In the genomic region with DNA sequence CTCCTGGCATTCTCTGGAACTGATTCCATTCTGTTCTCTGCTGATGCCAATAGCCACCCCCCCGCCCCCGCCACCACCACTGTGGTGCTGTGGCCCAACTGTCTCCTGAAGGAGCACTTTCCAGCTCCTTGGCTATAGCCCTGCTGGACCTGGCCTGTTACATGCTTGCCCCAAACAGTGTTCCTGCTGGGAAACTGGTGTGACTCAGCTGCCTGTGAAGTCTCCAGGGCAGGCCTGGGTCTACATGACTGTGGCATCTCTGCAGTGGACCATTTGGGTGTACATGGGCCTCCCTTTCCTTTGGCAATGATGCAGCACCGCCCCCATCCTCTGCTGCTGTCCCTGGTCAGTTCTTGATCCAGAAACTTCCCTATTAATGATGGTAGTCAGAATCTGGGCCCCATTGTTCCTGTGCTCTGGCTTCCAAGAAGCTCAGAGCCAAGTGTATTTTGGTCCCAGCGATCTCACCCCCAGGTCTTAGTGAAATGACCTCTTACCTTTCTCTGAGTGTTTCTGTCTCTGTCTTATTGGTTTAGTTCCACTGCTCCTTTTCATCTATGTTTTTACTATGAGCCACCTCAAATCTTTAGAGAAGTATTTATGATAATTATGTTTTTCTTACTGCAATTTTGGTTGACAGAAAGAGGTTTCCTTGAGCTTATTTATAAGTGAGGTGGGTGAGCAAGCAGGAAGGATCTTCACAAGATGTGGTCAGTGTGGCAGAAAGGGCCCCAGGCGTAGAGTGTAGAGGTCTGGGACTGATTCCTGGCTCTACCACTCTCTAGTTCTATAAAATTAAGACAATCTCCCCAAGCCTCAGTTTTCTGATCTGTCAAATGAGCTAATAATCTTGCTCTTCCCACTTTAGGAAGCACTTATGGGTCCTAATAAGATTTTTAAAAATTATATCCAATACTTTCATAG, we compare ENCODE assay signal across 10 cellular contexts.
"Had no signal": no experiment of that assay in that cellular context is flagged by ENCODE, and none has a peak within 500 bp of the region (broad histone marks: within the 10 kb centered on the region; RNA-seq: fewer than 3 reads in every experiment).

No MANE protein-coding gene starts in this region.

- ATAC-seq: activated CD8-positive, alpha-beta memory T cell treated with anti-CD3 and anti-CD28 coated beads, Interleukin-2, amount 10 ng/mL, durations not matched to agents 7 days and 5 days; activated T-cell treated with anti-CD3 and anti-CD28 coated beads, Interleukin-2, amount 50 U/mL, for 4 hours had no signal

- DNase-seq: activated CD4-positive, alpha-beta T cell treated with anti-CD3 and anti-CD28 coated beads for 1 hour; activated CD4-positive, alpha-beta T cell treated with anti-CD3 and anti-CD28 coated beads, Interleukin-2, amount 50 U/mL, for 48 hours; activated CD8-positive, alpha-beta memory T cell treated with anti-CD3 and anti-CD28 coated beads, Interleukin-2, amount 10 ng/mL, durations not matched to agents 7 days and 5 days; activated gamma-delta T cell; activated T-cell treated with anti-CD3 and anti-CD28 coated beads, Interleukin-2, amount 50 U/mL, for 4 hours; occipital lobe; stimulated activated CD4-positive, alpha-beta T cell treated with anti-CD3 and anti-CD28 coated beads, Interleukin-4, amount 100 ng/mL, for 1 hour; stimulated activated CD8-positive, alpha-beta memory T cell treated with anti-CD3 and anti-CD28 coated beads, Interleukin-4, amount 100 ng/mL, for 48 hours; testis had no signal

- H3K36me3 ChIP-seq: cardiac muscle cell had no signal

- H3K9me3 ChIP-seq: testis had no signal

- H3K27ac ChIP-seq: cardiac muscle cell, testis had no signal

- H3K27me3 ChIP-seq: cardiac muscle cell, testis had no signal

- H3K4me3 ChIP-seq: cardiac muscle cell, testis had no signal

- H3K4me1 ChIP-seq: testis had no signal
